1 cellular context compared by ENCODE assay signal in genomic region chr5:91280062-91280941, GRCh38.
A peak's percentile ranks its signal among the peaks of the same experiment; 100 is the strongest.
TF ChIP-seq lines count a peak whose summit lies in the region.

No MANE protein-coding gene starts in this region.

TF ChIP-seq in K562, 482 proteins besides CTCF, POLR2A, EP300 and RAD21 (continued from another document and continues in another):
- peak in 1 of 2 experiments; percentile 87; a peak in 2 of 4 replicates for TF ChIP-seq ZNF318 (IDR thresholded peaks at IDR 0.05; ENCODE audit: borderline replicate concordance in 1 of 2, low read depth in 1 of 2)
- 0 out of 2 replicates have a peak, but pooled peaks have one; percentile 34 for TF ChIP-seq ZNF143 (CRISPR knock-in tag; IDR thresholded peaks at IDR 0.05)
- peak; percentile 23; the same call in 1 of the 2 replicates for TF ChIP-seq SP1 (CRISPR knock-in tag; IDR thresholded peaks at IDR 0.05)
- TF ChIP-seq PKNOX1 (IDR thresholded peaks at IDR 0.05) = peak; percentile 48; the same call in 1 of the 2 replicates
- peak; percentile 97 for TF ChIP-seq ZNF316 (IDR thresholded peaks at IDR 0.05)
- no peak for TF ChIP-seq SNRNP70 (optimal IDR thresholded peaks at IDR 0.05; ENCODE audit: low read depth, low read length)
- peak; percentile 63; the same call in 1 of the 2 replicates for TF ChIP-seq ZBTB9 (CRISPR knock-in tag; IDR thresholded peaks at IDR 0.05)
- TF ChIP-seq EGR1 (conservative IDR thresholded peaks at IDR 0.05) = peak; percentile 78
- TF ChIP-seq C11orf30 (IDR thresholded peaks at IDR 0.05; ENCODE audit: low read depth) = peak; percentile 97
- no peak for TF ChIP-seq CBFB (CRISPR knock-in tag; IDR thresholded peaks at IDR 0.05)
- TF ChIP-seq HMGN3 (IDR thresholded peaks at IDR 0.05; ENCODE audit: borderline replicate concordance, extremely low read depth, insufficient read length, low read depth, low read length) = peak; percentile 99
- TF ChIP-seq DLX4 (CRISPR knock-in tag; IDR thresholded peaks at IDR 0.05) = no peak
- 0 out of 4 replicates have a peak, but pooled peaks of 1 of the 2 experiments have one; percentile 53 for TF ChIP-seq ZMIZ1 (IDR thresholded peaks at IDR 0.05; ENCODE audit: low read depth in 2 of 2, low read length in 2 of 2)
- no peak for TF ChIP-seq ELK3 (CRISPR knock-in tag; IDR thresholded peaks at IDR 0.05)
- peak; percentile 89 for TF ChIP-seq ARID4B (CRISPR knock-in tag; IDR thresholded peaks at IDR 0.05)
- peak; percentile 77; the same call in 1 of the 2 replicates for TF ChIP-seq TCF7 (IDR thresholded peaks at IDR 0.05; ENCODE audit: borderline replicate concordance)
- peak; percentile 78 to 81; a peak in 2 of 4 replicates for TF ChIP-seq UBTF (IDR thresholded peaks at IDR 0.05; ENCODE audit: borderline replicate concordance in 1 of 2, low read depth in 2 of 2, low read length in 2 of 2)
- TF ChIP-seq RAD51 (IDR thresholded peaks at IDR 0.05; ENCODE audit: borderline replicate concordance, low read depth) = peak; percentile 51; the same call in 1 of the 2 replicates
- no peak for TF ChIP-seq CHCHD3 (CRISPR knock-in tag; IDR thresholded peaks at IDR 0.05)
- TF ChIP-seq CEBPG (CRISPR knock-in tag; IDR thresholded peaks at IDR 0.05) = peak; percentile 24; the same call in 1 of the 2 replicates
- no peak; a peak in 1 of 4 replicates for TF ChIP-seq CEBPG (tag; conservative IDR thresholded peaks at IDR 0.05 in 1 of 2, IDR thresholded peaks at IDR 0.05 in 1 of 2)
- no peak for TF ChIP-seq PPARD (CRISPR knock-in tag; IDR thresholded peaks at IDR 0.05)
- peak; percentile 84 to 94; a peak in 3 of 4 replicates for TF ChIP-seq SIN3A (IDR thresholded peaks at IDR 0.05; ENCODE audit: borderline replicate concordance in 2 of 2, control insufficient read depth in 1 of 2, low read depth in 2 of 2, low read length in 2 of 2)
- peak; percentile 94 for TF ChIP-seq DPF2 (IDR thresholded peaks at IDR 0.05)
- TF ChIP-seq PHF8 (IDR thresholded peaks at IDR 0.05; ENCODE audit: borderline replicate concordance, low read length) = peak; percentile 68; the same call in 1 of the 2 replicates
- TF ChIP-seq ETS1 (conservative IDR thresholded peaks at IDR 0.05; ENCODE audit: control insufficient read depth, low read depth, low read length) = peak; percentile 91
- TF ChIP-seq JUND (IDR thresholded peaks at IDR 0.05; ENCODE audit: borderline replicate concordance, low read depth, low read length) = peak; percentile 100
- peak; percentile 100 for TF ChIP-seq JUND (tag; IDR thresholded peaks at IDR 0.05; ENCODE audit: borderline replicate concordance, low read depth, low read length)
